Comparison of ENCODE assay signal across 1 cellular context in genomic region chr16:29765167-29766032, GRCh38.
TF ChIP-seq lines count a peak whose summit lies in the region.

No MANE protein-coding gene starts in this region.

TF ChIP-seq in HepG2, 621 proteins besides CTCF, POLR2A, EP300 and RAD21 (continued from another document and continues in another):
- TF ChIP-seq ZNF318 (CRISPR knock-in tag; IDR thresholded peaks at IDR 0.05) (no peak; the same call in 1 of the 2 replicates), ASH2L (IDR thresholded peaks at IDR 0.05; ENCODE audit: insufficient read length, low read depth, low read length) (peak; percentile 69), ZBTB37 (CRISPR knock-in tag; IDR thresholded peaks at IDR 0.05) (peak; percentile 99), ZNF800 (CRISPR knock-in tag; IDR thresholded peaks at IDR 0.05) (no peak; the same call in 1 of the 2 replicates), TGIF2 (CRISPR knock-in tag; IDR thresholded peaks at IDR 0.05) (peak; percentile 33; the same call in 1 of the 2 replicates), ZNF253 (CRISPR knock-in tag; IDR thresholded peaks at IDR 0.05; ENCODE audit: borderline replicate concordance) (no peak), SMC3 (IDR thresholded peaks at IDR 0.05; ENCODE audit: low read length) (no peak; the same call in 1 of the 2 replicates), ZFP36L2 (CRISPR knock-in tag; IDR thresholded peaks at IDR 0.05) (no peak), RBAK (CRISPR knock-in tag; IDR thresholded peaks at IDR 0.05) (peak; percentile 51; the same call in 1 of the 2 replicates), CBFB (CRISPR knock-in tag; IDR thresholded peaks at IDR 0.05) (no peak), RBFOX2 (IDR thresholded peaks at IDR 0.05; ENCODE audit: low read depth, low read length) (no peak), ZNF484 (CRISPR knock-in tag; IDR thresholded peaks at IDR 0.05; ENCODE audit: borderline replicate concordance, low read depth) (no peak), CCDC6 (CRISPR knock-in tag; IDR thresholded peaks at IDR 0.05) (peak; percentile 93), ZSCAN20 (CRISPR knock-in tag; IDR thresholded peaks at IDR 0.05; ENCODE audit: borderline replicate concordance) (peak; percentile 86; the same call in 1 of the 2 replicates), HNRNPLL (IDR thresholded peaks at IDR 0.05; ENCODE audit: low read depth, low read length, poor library complexity, severe bottlenecking) (no peak), NR2F6 (IDR thresholded peaks at IDR 0.05) (peak; percentile 90), NR2F6 (CRISPR knock-in tag; IDR thresholded peaks at IDR 0.05) (peak; percentile 97), NR2F2 (IDR thresholded peaks at IDR 0.05; ENCODE audit: borderline replicate concordance, low read depth) (peak; percentile 94), RELA (CRISPR knock-in tag; IDR thresholded peaks at IDR 0.05) (0 out of 2 replicates have a peak, but pooled peaks have one; percentile 55), ZNF598 (CRISPR knock-in tag; IDR thresholded peaks at IDR 0.05; ENCODE audit: borderline replicate concordance) (peak; percentile 98; the same call in 1 of the 2 replicates), TEF (CRISPR knock-in tag; IDR thresholded peaks at IDR 0.05) (no peak), ZNF878 (CRISPR knock-in tag; IDR thresholded peaks at IDR 0.05) (peak; percentile 85; the same call in 1 of the 2 replicates), ATF3 (CRISPR knock-in tag; IDR thresholded peaks at IDR 0.05) (peak; percentile 67), ZNF552 (CRISPR knock-in tag; IDR thresholded peaks at IDR 0.05; ENCODE audit: borderline replicate concordance) (peak; percentile 91; the same call in 1 of the 2 replicates), NCOA2 (CRISPR knock-in tag; IDR thresholded peaks at IDR 0.05) (peak; percentile 97), ZNF850 (CRISPR knock-in tag; conservative IDR thresholded peaks at IDR 0.05) (no peak), ZNF143 (CRISPR knock-in tag; IDR thresholded peaks at IDR 0.05) (peak; percentile 78), DNMT1 (CRISPR knock-in tag; IDR thresholded peaks at IDR 0.05) (no peak), ZNF782 (CRISPR knock-in tag; IDR thresholded peaks at IDR 0.05; ENCODE audit: borderline replicate concordance) (no peak), ZUFSP (CRISPR knock-in tag; IDR thresholded peaks at IDR 0.05; ENCODE audit: borderline replicate concordance) (no peak; the same call in 1 of the 2 replicates), MYC (CRISPR knock-in tag; IDR thresholded peaks at IDR 0.05; ENCODE audit: borderline replicate concordance) (peak; percentile 79; the same call in 1 of the 2 replicates), HNF1A (IDR thresholded peaks at IDR 0.05; ENCODE audit: low read depth) (peak; percentile 65; the same call in 1 of the 2 replicates), HNF1A (CRISPR knock-in tag; IDR thresholded peaks at IDR 0.05; ENCODE audit: borderline replicate concordance) (peak; percentile 83; the same call in 1 of the 2 replicates), ZNF792 (CRISPR knock-in tag; IDR thresholded peaks at IDR 0.05) (peak; percentile 74; the same call in 1 of the 2 replicates), PLRG1 (conservative IDR thresholded peaks at IDR 0.05) (no peak), ZSCAN21 (CRISPR knock-in tag; IDR thresholded peaks at IDR 0.05; ENCODE audit: borderline replicate concordance) (peak; percentile 78; the same call in 1 of the 2 replicates), ZBTB25 (CRISPR knock-in tag; IDR thresholded peaks at IDR 0.05) (peak; percentile 81), PHF8 (CRISPR knock-in tag; IDR thresholded peaks at IDR 0.05) (peak; percentile 42; the same call in 1 of the 2 replicates), JARID2 (CRISPR knock-in tag; IDR thresholded peaks at IDR 0.05; ENCODE audit: insufficient replicate concordance) (peak; percentile 53), CENPX (CRISPR knock-in tag; IDR thresholded peaks at IDR 0.05) (no peak)
